1 cellular context compared by ENCODE assay signal in genomic region chr9:94746541-94747505, GRCh38.
TF ChIP-seq lines count a peak whose summit lies in the region.

No MANE protein-coding gene starts in this region.

TF ChIP-seq in HepG2, 621 proteins besides CTCF, POLR2A, EP300 and RAD21 (continued from another document):
- peak; percentile 62; the same call in 1 of the 2 replicates for TF ChIP-seq ZNF609 (CRISPR knock-in tag; IDR thresholded peaks at IDR 0.05; ENCODE audit: borderline replicate concordance)
